In the genomic region with DNA sequence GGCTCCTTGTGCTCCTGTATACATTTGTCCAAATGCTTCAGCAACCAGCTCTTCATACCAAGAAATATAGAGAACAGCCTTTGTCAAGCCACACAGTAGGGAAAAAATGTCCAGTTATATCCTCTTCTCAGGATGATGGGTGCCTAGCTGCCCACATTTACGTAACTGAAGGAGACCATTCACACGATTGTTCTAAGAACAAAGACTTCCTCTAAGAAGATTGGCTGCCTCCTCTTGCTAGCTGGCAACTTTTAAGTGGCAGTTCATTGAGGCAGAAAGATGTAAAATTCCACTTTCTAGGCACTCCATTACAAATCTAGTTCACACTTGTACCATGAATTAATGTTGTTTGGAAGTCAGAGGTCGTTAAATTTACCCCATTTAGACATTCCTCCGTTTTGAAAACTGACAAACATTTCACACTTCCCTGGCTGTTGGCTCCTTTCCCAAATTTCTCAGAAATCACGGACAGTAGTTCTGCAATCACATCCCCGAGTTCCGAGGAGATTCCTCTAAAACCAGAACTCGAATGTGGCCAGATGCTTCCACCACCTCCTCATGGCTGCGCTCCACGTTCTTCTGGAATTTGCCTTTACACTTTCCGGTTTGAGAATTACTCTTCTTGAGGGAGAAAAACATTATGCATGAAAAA, we compare ENCODE assay signal across 11 cellular contexts. TPM values are rescaled to one million over a fixed set of nuclear protein-coding genes. Genes with fewer than 3 reads are reported as not detected.
DNase-seq lines count a peak whose midpoint lies in the region; ATAC-seq, FAIRE-seq and TF ChIP-seq lines count a peak whose summit lies in the region.
"Had no signal": no experiment of that assay in that cellular context is flagged by ENCODE, and none has a peak within 500 bp of the region (broad histone marks: within the 10 kb centered on the region; RNA-seq: fewer than 3 reads in every experiment).

No MANE protein-coding gene starts in this region.

- H3K36me3 ChIP-seq in mammary epithelial cell (ENCODE audit: insufficient read depth, low read length) (no peaks in the 10 kb centered on the region), kidney (ENCODE audit: control insufficient read depth in 1 of 2, insufficient read depth in 2 of 2, low read length in 2 of 2) (no peaks in the 10 kb centered on the region)

- no peaks in the 10 kb centered on the region for H3K9me3 ChIP-seq in mammary epithelial cell (replicated peaks; ENCODE audit: insufficient read depth, low read length)
- no peaks in the 10 kb centered on the region for H3K9me3 ChIP-seq in kidney (ENCODE audit: control insufficient read depth in 1 of 2, low read length in 2 of 2)

- no peak overlapping the region for H3K4me3 ChIP-seq in mammary epithelial cell (replicated peaks in 1 of 3; ENCODE audit: insufficient read depth in 1 of 3, low read depth in 2 of 3, low read length in 3 of 3)
- no peak overlapping the region for H3K4me3 ChIP-seq in kidney (ENCODE audit: low read length in 2 of 2)

- H3K4me1 ChIP-seq in mammary epithelial cell (ENCODE audit: insufficient read depth, low read length) (no peaks in the 10 kb centered on the region), kidney (ENCODE audit: control insufficient read depth in 1 of 2, insufficient read depth in 1 of 2, low read depth in 1 of 2, low read length in 2 of 2) (peaks cover 0 to 6% of the 10 kb centered on the region in 2 donors)

- peak overlapping the region; percentile 10 for H2AFZ ChIP-seq in mammary epithelial cell (ENCODE audit: low read depth, low read length)

- in situ Hi-C loops in mammary epithelial cell (cut with MboI; ENCODE audit: low sequenced_read_pairs in 2 of 2) = no loop called here

- intact Hi-C loops in mammary epithelial cell (cut with micrococcal nuclease) (no loop called here), kidney (cut with DNase I) (no loop called here), sciatic nerve (cut with DNase I) (no loop called here)

- H3K9ac ChIP-seq in mammary epithelial cell (ENCODE audit: insufficient read depth, low read length) (no peak overlapping the region), kidney (ENCODE audit: low read length in 2 of 2) (no peak overlapping the region)

- H3K79me2 ChIP-seq in mammary epithelial cell (ENCODE audit: insufficient read depth, low read length) = no peaks in the 10 kb centered on the region

- dilution Hi-C loops in mammary epithelial cell (cut with HindIII; ENCODE audit: low sequenced_read_pairs) = loop anchor here (5.0 kb wide), 1 partner anchor 37 kb away; no protein-coding TSS in a partner anchor

- BruUV-seq in mammary epithelial cell (replicated peaks; lab: Mats Ljungman, UMichigan) = no TSS peak

- no peak overlapping the region for H3K27ac ChIP-seq in mammary epithelial cell (ENCODE audit: insufficient read depth, low read depth, low read length)
- peak overlapping the region; percentile 2 to 60 for H3K27ac ChIP-seq in kidney (ENCODE audit: low read depth in 2 of 2, low read length in 2 of 2)
- H3K27ac ChIP-seq: C4-2B had no signal

- no peaks in the 10 kb centered on the region for H4K20me1 ChIP-seq in mammary epithelial cell (ENCODE audit: insufficient read depth, low read length)

- WGBS in mammary epithelial cell (ENCODE audit: low coverage, missing lambda C conversion rate) = 13% methylated on average over 11 of the region's 11 CpGs

- TF ChIP-seq CTCF in mammary epithelial cell (conservative IDR thresholded peaks at IDR 0.05 in 1 of 2, IDR thresholded peaks at IDR 0.05 in 1 of 2; ENCODE audit: extremely low read depth in 1 of 2, insufficient read depth in 1 of 2, low read depth in 1 of 2, low read length in 2 of 2) = no peak
- TF ChIP-seq CTCF in kidney (IDR thresholded peaks at IDR 0.05; ENCODE audit: borderline replicate concordance, extremely low read depth, insufficient read depth) = no peak

- no peaks in the 10 kb centered on the region for H3K27me3 ChIP-seq in mammary epithelial cell (ENCODE audit: insufficient read depth, low read length)

- H3K4me2 ChIP-seq in mammary epithelial cell (ENCODE audit: insufficient read depth, low read depth, low read length) = no peak overlapping the region

- DNase-seq in EL (peak; percentile 34), mammary epithelial cell (no peak), kidney (no peak), sciatic nerve (ENCODE audit: low spot score) (no peak), HuH-7.5 (ENCODE audit: low spot score) (no peak), HUDEP-2 (lab: John Stamatoyannopoulos, UW; ENCODE audit: unreplicated experiment in 76 of 76) (no peak)
- DNase-seq: cortex of kidney had no signal

- FAIRE-seq in kidney (lab: Jason Lieb, UNC) = no peak

- peak; percentile 70 for ATAC-seq in sciatic nerve
- ATAC-seq in GM19455 (IDR thresholded peaks at IDR 0.05; ENCODE audit: unreplicated experiment) = no peak
- ATAC-seq in GM21786 (IDR thresholded peaks at IDR 0.05; ENCODE audit: unreplicated experiment) = no peak
- ATAC-seq: stimulated activated memory B cell treated with anti-CD40 and anti-IgM and Interleukin-4, amounts not matched to agents 10 μg/mL and 1 μg/mL and 100 μg/mL, for 72 hours had no signal

- CTCF ChIA-PET in mammary epithelial cell (lab: Charles Lee; ENCODE audit: low non-redundant PET) = no interaction called here

RNA-seq across cellular contexts. Expression of a gene that starts 45.6 kb away (rescaled TPM):
- total RNA-seq in mammary epithelial cell = 10 to 100 TPM in 1 of 2 donors, 1 to 10 TPM in 1; 5.6 to 29.5 TPM
- 9.9 TPM for polyA plus RNA-seq in mammary epithelial cell
- 7.5 TPM for polyA minus RNA-seq in mammary epithelial cell
- 33.8 TPM for total RNA-seq in kidney
- polyA plus RNA-seq in kidney (ENCODE audit: insufficient read depth, low read depth, low replicate concordance) = 11.1 TPM
- total RNA-seq in sciatic nerve = 61.2 TPM
